In the genomic region with DNA sequence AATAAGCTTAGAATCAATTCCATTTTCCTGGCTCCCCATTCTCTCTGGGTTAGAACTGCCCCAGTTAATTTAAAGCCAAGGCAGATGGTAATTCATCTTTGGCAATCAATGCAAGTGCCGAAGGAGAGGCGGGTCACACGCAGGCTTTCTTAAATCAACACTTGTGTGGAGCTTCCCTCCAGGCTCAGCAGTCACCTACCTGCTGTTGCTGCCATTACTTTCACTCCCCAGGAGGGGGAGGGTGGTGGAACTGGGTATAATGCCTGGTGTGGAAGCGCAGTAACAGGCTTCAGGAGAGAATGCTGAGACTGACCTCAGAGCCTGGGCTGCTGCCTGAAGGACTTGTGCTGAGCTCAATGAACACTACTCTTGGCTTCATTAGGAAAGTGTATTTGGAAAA, we compare ENCODE assay signal across 8 cellular contexts. TPM values are rescaled to one million over a fixed set of nuclear protein-coding genes. Genes with fewer than 3 reads are reported as not detected.
DNase-seq lines count a peak whose midpoint lies in the region; ATAC-seq and TF ChIP-seq lines count a peak whose summit lies in the region.
"Had no signal": no experiment of that assay in that cellular context is flagged by ENCODE, and none has a peak within 500 bp of the region (broad histone marks: within the 10 kb centered on the region; RNA-seq: fewer than 3 reads in every experiment).

No MANE protein-coding gene starts in this region.

- no peaks in the 10 kb centered on the region for H3K9me3 Mint-ChIP-seq in CD8-positive, alpha-beta T cell
- H3K9me3 Mint-ChIP-seq in activated T-helper 2 cell treated with anti-CD3 and anti-CD28 coated beads, Interferon-gamma antibody, Interleukin-2, Interleukin-4, amounts not matched to agents 10 μg/mL and 5 μg/mL and 100 μg/mL, durations not matched to agents 14 hours and 24 hours and 36 hours = no peaks in the 10 kb centered on the region

- CTCF ChIA-PET in HCT116 (lab: Charles Lee) = interaction anchor here (1.2 kb wide), 1 partner anchor 36 kb away, joined by 3 read pairs; no protein-coding TSS in a partner anchor
- CTCF ChIA-PET in CD8-positive, alpha-beta T cell (lab: Charles Lee) = no interaction called here

- no peaks in the 10 kb centered on the region for H3K79me2 ChIP-seq in HCT116 (ENCODE audit: insufficient read depth, low read length)

- no TSS peak for BruUV-seq in HCT116 (replicated peaks; lab: Mats Ljungman, UMichigan)

- H3K36me3 Mint-ChIP-seq in CD8-positive, alpha-beta T cell = no peaks in the 10 kb centered on the region
- no peaks in the 10 kb centered on the region for H3K36me3 Mint-ChIP-seq in activated T-helper 2 cell treated with anti-CD3 and anti-CD28 coated beads, Interferon-gamma antibody, Interleukin-2, Interleukin-4, amounts not matched to agents 10 μg/mL and 5 μg/mL and 100 μg/mL, durations not matched to agents 14 hours and 24 hours and 36 hours (ENCODE audit: low read depth)

- no peak for TF ChIP-seq EP300 in esophagus muscularis mucosa (IDR thresholded peaks at IDR 0.05)

- DNase-seq in HCT116 (ENCODE audit: low read depth, low spot score) = peak; percentile 13
- DNase-seq in NCI-H510A treated with DMSO at 0.1 percent for 48 hours (lab: John Stamatoyannopoulos, UW) = peak; percentile 83
- peak; percentile 91 for DNase-seq in esophagus muscularis mucosa (ENCODE audit: extremely low spot score)
- DNase-seq in retina = peak; percentile 24
- no peak for DNase-seq in AG08396 (ENCODE audit: low spot score)
- DNase-seq in CD8-positive, alpha-beta T cell = no peak
- no peak for DNase-seq in activated T-helper 2 cell treated with anti-CD3 and anti-CD28 coated beads, Interferon-gamma antibody, Interleukin-2, Interleukin-4, amounts not matched to agents 10 μg/mL and 5 μg/mL and 100 μg/mL, durations not matched to agents 14 hours and 24 hours and 36 hours (ENCODE audit: low spot score)

- TF ChIP-seq CTCF in HCT116 (IDR thresholded peaks at IDR 0.05 in 2 of 3, conservative IDR thresholded peaks at IDR 0.05 in 1 of 3; ENCODE audit: borderline replicate concordance in 1 of 3, insufficient read depth in 1 of 3, low read depth in 2 of 3, low read length in 2 of 3) = peak in 2 of 3 experiments; percentile 39; a peak in 4 of 6 replicates
- TF ChIP-seq CTCF in esophagus muscularis mucosa (IDR thresholded peaks at IDR 0.05) = peak in 2 of 3 experiments; percentile 13 to 19
- no peak for TF ChIP-seq CTCF in CD8-positive, alpha-beta T cell (IDR thresholded peaks at IDR 0.05)

- H3K4me3 Mint-ChIP-seq in CD8-positive, alpha-beta T cell = no peak overlapping the region
- no peak overlapping the region for H3K4me3 Mint-ChIP-seq in activated T-helper 2 cell treated with anti-CD3 and anti-CD28 coated beads, Interferon-gamma antibody, Interleukin-2, Interleukin-4, amounts not matched to agents 10 μg/mL and 5 μg/mL and 100 μg/mL, durations not matched to agents 14 hours and 24 hours and 36 hours (ENCODE audit: low read depth)

- H3K9me3 ChIP-seq in HCT116 (ENCODE audit: control insufficient read depth in 1 of 2, insufficient read depth in 1 of 2, low read depth in 1 of 2, low read length in 2 of 2) (no peaks in the 10 kb centered on the region), esophagus muscularis mucosa (no peaks in the 10 kb centered on the region)
- H3K9me3 ChIP-seq in CD8-positive, alpha-beta T cell (ENCODE audit: low read length) = no peaks in the 10 kb centered on the region
- H3K9me3 ChIP-seq: thoracic aorta had no signal

- no peaks in the 10 kb centered on the region for H3K36me3 ChIP-seq in HCT116 (ENCODE audit: control insufficient read depth in 1 of 2, insufficient read depth in 2 of 2, low read length in 2 of 2)
- no peaks in the 10 kb centered on the region for H3K36me3 ChIP-seq in esophagus muscularis mucosa
- no peaks in the 10 kb centered on the region for H3K36me3 ChIP-seq in CD8-positive, alpha-beta T cell (ENCODE audit: insufficient read depth, low read length)
- H3K36me3 ChIP-seq: thoracic aorta had no signal

- H3K27ac ChIP-seq in HCT116 (ENCODE audit: low read depth, low read length) (no peak overlapping the region), esophagus muscularis mucosa (replicated peaks in 1 of 4) (no peak overlapping the region)
- H3K27ac ChIP-seq in CD8-positive, alpha-beta T cell (ENCODE audit: low read depth, low read length) = no peak overlapping the region
- H3K27ac ChIP-seq: thoracic aorta had no signal

- no peaks in the 10 kb centered on the region for H4K20me1 ChIP-seq in HCT116 (ENCODE audit: insufficient read depth)

- no peaks in the 10 kb centered on the region for H3K4me1 Mint-ChIP-seq in CD8-positive, alpha-beta T cell (ENCODE audit: low read depth)
- H3K4me1 Mint-ChIP-seq in activated T-helper 2 cell treated with anti-CD3 and anti-CD28 coated beads, Interferon-gamma antibody, Interleukin-2, Interleukin-4, amounts not matched to agents 10 μg/mL and 5 μg/mL and 100 μg/mL, durations not matched to agents 14 hours and 24 hours and 36 hours (ENCODE audit: low read depth) = peaks cover 3% of the 10 kb centered on the region

- H3K9ac ChIP-seq in HCT116 (ENCODE audit: low read length) = no peak overlapping the region

- POLR2A ChIA-PET in HCT116 (lab: Charles Lee) = no interaction called here
- POLR2A ChIA-PET in CD8-positive, alpha-beta T cell (lab: Charles Lee) = no interaction called here

- 0 out of 4 replicates have a peak, but pooled peaks cover 0 to 5% of the 10 kb centered on the region in 2 experiments for H3K4me1 ChIP-seq in HCT116 (ENCODE audit: control insufficient read depth in 1 of 2, insufficient read depth in 2 of 2, low read length in 2 of 2)
- peaks cover 0 to 11% (median 0%) of the 10 kb centered on the region in 4 donors for H3K4me1 ChIP-seq in esophagus muscularis mucosa
- no peaks in the 10 kb centered on the region for H3K4me1 ChIP-seq in CD8-positive, alpha-beta T cell (ENCODE audit: insufficient read depth, low read length)

- no peak for TF ChIP-seq POLR2A in HCT116 (IDR thresholded peaks at IDR 0.05; ENCODE audit: borderline replicate concordance, extremely low read depth, insufficient read depth, insufficient read length)
- no peak for TF ChIP-seq POLR2A in esophagus muscularis mucosa (IDR thresholded peaks at IDR 0.05; ENCODE audit: low read depth)

- H3K27me3 Mint-ChIP-seq in CD8-positive, alpha-beta T cell (ENCODE audit: low read depth) = no peaks in the 10 kb centered on the region
- H3K27me3 Mint-ChIP-seq in activated T-helper 2 cell treated with anti-CD3 and anti-CD28 coated beads, Interferon-gamma antibody, Interleukin-2, Interleukin-4, amounts not matched to agents 10 μg/mL and 5 μg/mL and 100 μg/mL, durations not matched to agents 14 hours and 24 hours and 36 hours (ENCODE audit: low read depth) = peaks cover 9% of the 10 kb centered on the region

- RAD21 ChIA-PET in HCT116 (lab: Charles Lee; ENCODE audit: low non-redundant PET in 1 of 2, low total read pairs in 2 of 2, uncharacterized antibody in 2 of 2, unreplicated experiment in 2 of 2) = interaction anchor here in 1 of 2 experiments (0.7 kb wide), 1 partner anchor 74 kb away, joined by 3 read pairs; no protein-coding TSS in a partner anchor

- no peak overlapping the region for H3K4me2 ChIP-seq in HCT116 (ENCODE audit: low read length)

- ATAC-seq in HCT116 = peak; percentile 92
- ATAC-seq in CD8-positive, alpha-beta T cell = no peak

- H3K27me3 ChIP-seq in HCT116 (ENCODE audit: insufficient read depth, low read length) (no peaks in the 10 kb centered on the region), esophagus muscularis mucosa (no peaks in the 10 kb centered on the region)
- H3K27me3 ChIP-seq in CD8-positive, alpha-beta T cell (ENCODE audit: insufficient read depth, low read length) = no peaks in the 10 kb centered on the region

- intact Hi-C loops in HCT116 (cut with micrococcal nuclease) = no loop called here
- intact Hi-C loops in esophagus muscularis mucosa (cut with DNase I) = no loop called here
- intact Hi-C loops in CD8-positive, alpha-beta T cell (cut with DNase I, micrococcal nuclease) = loop anchor here (1.0 to 10.0 kb wide), 2 partner anchors 11 to 54 kb away; no protein-coding TSS in a partner anchor
- intact Hi-C loops in activated T-helper 2 cell treated with anti-CD3 and anti-CD28 coated beads, Interferon-gamma antibody, Interleukin-2, Interleukin-4, amounts not matched to agents 10 μg/mL and 5 μg/mL and 100 μg/mL, durations not matched to agents 14 hours and 24 hours and 36 hours (cut with micrococcal nuclease) = loop anchor here (5.0 kb wide), 1 partner anchor 46 kb away; no protein-coding TSS in a partner anchor

- WGBS in esophagus muscularis mucosa = 66% methylated on average over 3 of the region's 4 CpGs

- H3K9me2 ChIP-seq in HCT116 (ENCODE audit: insufficient read depth) = no peaks in the 10 kb centered on the region

- no peak overlapping the region for H3K27ac Mint-ChIP-seq in CD8-positive, alpha-beta T cell
- H3K27ac Mint-ChIP-seq in activated T-helper 2 cell treated with anti-CD3 and anti-CD28 coated beads, Interferon-gamma antibody, Interleukin-2, Interleukin-4, amounts not matched to agents 10 μg/mL and 5 μg/mL and 100 μg/mL, durations not matched to agents 14 hours and 24 hours and 36 hours = no peak overlapping the region

- peak; percentile 22; the same call in 1 of the 2 replicates for TF ChIP-seq RAD21 in HCT116 (IDR thresholded peaks at IDR 0.05; ENCODE audit: low read depth)

- no peak overlapping the region for H3K4me3 ChIP-seq in HCT116 (replicated peaks in 1 of 2; ENCODE audit: low read depth in 1 of 2, low read length in 2 of 2)
- no peak overlapping the region for H3K4me3 ChIP-seq in esophagus muscularis mucosa
- no peak overlapping the region for H3K4me3 ChIP-seq in CD8-positive, alpha-beta T cell (ENCODE audit: low read depth, low read length)
- H3K4me3 ChIP-seq: thoracic aorta had no signal

- H2AFZ ChIP-seq in HCT116 (ENCODE audit: low read depth, low read length, poor library complexity, severe bottlenecking) = peak overlapping the region; percentile 34

TF ChIP-seq in HCT116, 20 proteins besides CTCF, POLR2A, EP300 and RAD21 (continues in another document):
- TF ChIP-seq ZNF274 (IDR thresholded peaks at IDR 0.05; ENCODE audit: low read depth, low read length) = no peak
- TF ChIP-seq SIN3A (IDR thresholded peaks at IDR 0.05; ENCODE audit: low read depth) = no peak
- TF ChIP-seq POLR2AphosphoS5 (IDR thresholded peaks at IDR 0.05; ENCODE audit: low read depth, low read length) = no peak
- no peak for TF ChIP-seq FOSL1 (IDR thresholded peaks at IDR 0.05; ENCODE audit: low read depth)

RNA-seq across cellular contexts. Expression of a gene that starts 19.2 kb away (rescaled TPM):
- total RNA-seq in HCT116 (2021; ENCODE audit: unreplicated experiment) (1.2 TPM), esophagus muscularis mucosa (1 to 10 TPM in 1 of 4 donors, under 1 TPM in 1, not detected in 2; 0.33 to 1.2 TPM)
- polyA plus RNA-seq in HCT116 (2012) = not detected in 2 replicates
- not detected for total RNA-seq in CD8-positive, alpha-beta T cell
- not detected in 2 replicates for total RNA-seq in activated T-helper 2 cell treated with anti-CD3 and anti-CD28 coated beads, Interferon-gamma antibody, Interleukin-2, Interleukin-4, amounts not matched to agents 10 μg/mL and 5 μg/mL and 100 μg/mL, durations not matched to agents 14 hours and 24 hours and 36 hours
- total RNA-seq: thoracic aorta had no signal

Comparison
In these comparisons a context has a peak if more than half of its experiments do, and no peak if none do; other contexts are left out.
1. DNase-seq: peak in HCT116 (single experiment), NCI-H510A treated with DMSO at 0.1 percent for 48 hours (single experiment), esophagus muscularis mucosa (single experiment) and retina (single experiment); none in AG08396 (single experiment), CD8-positive, alpha-beta T cell (0 of 7) and activated T-helper 2 cell treated with anti-CD3 and anti-CD28 coated beads, Interferon-gamma antibody, Interleukin-2, Interleukin-4, amounts not matched to agents 10 μg/mL and 5 μg/mL and 100 μg/mL, durations not matched to agents 14 hours and 24 hours and 36 hours (single experiment).
2. intact Hi-C loops: an anchor here in CD8-positive, alpha-beta T cell (1.0 to 10.0 kb wide) and activated T-helper 2 cell treated with anti-CD3 and anti-CD28 coated beads, Interferon-gamma antibody, Interleukin-2, Interleukin-4, amounts not matched to agents 10 μg/mL and 5 μg/mL and 100 μg/mL, durations not matched to agents 14 hours and 24 hours and 36 hours (5.0 kb wide); none called in HCT116 and esophagus muscularis mucosa.